ENCODE assay signal across 1 cellular context in the genomic region with DNA sequence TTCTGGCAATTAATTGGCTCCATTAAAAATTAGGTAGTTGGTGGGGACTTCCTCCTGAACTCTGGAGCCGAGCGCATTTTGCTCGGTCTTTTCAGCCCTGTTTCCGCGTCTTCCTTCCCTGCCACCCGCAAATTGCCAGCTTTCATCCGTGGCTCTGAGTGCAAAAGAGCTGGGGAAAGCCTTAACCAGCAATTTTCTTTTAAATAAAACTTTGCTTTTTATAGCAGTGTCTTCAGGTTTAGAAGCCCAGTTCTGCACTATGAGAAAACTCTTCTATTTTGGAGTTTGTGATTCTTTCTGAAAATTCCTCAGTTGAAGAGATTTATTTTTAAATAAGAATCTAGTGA.
A peak's percentile ranks its signal among the peaks of the same experiment; 100 is the strongest.
TF ChIP-seq lines count a peak whose summit lies in the region.

No MANE protein-coding gene starts in this region.

TF ChIP-seq in K562, 482 proteins besides CTCF, POLR2A, EP300 and RAD21 (continues in another document):
- TF ChIP-seq CBX3 (IDR thresholded peaks at IDR 0.05; ENCODE audit: borderline replicate concordance in 1 of 2, low read length in 2 of 2): no peak
- TF ChIP-seq CHCHD3 (CRISPR knock-in tag; IDR thresholded peaks at IDR 0.05): no peak
- 0 out of 2 replicates have a peak, but pooled peaks have one; percentile 33 for TF ChIP-seq LCOR (CRISPR knock-in tag; IDR thresholded peaks at IDR 0.05)
- no peak for TF ChIP-seq ILK (tag; IDR thresholded peaks at IDR 0.05; ENCODE audit: borderline replicate concordance, low read depth)
- no peak for TF ChIP-seq MAX (CRISPR knock-in tag; IDR thresholded peaks at IDR 0.05)
- no peak for TF ChIP-seq SMARCA5 (IDR thresholded peaks at IDR 0.05)
- TF ChIP-seq, protein P1, sequence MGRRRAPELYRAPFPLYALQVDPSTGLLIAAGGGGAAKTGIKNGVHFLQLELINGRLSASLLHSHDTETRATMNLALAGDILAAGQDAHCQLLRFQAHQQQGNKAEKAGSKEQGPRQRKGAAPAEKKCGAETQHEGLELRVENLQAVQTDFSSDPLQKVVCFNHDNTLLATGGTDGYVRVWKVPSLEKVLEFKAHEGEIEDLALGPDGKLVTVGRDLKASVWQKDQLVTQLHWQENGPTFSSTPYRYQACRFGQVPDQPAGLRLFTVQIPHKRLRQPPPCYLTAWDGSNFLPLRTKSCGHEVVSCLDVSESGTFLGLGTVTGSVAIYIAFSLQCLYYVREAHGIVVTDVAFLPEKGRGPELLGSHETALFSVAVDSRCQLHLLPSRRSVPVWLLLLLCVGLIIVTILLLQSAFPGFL (CRISPR knock-in tag; IDR thresholded peaks at IDR 0.05): no peak
- no peak for TF ChIP-seq FOXJ3 (CRISPR knock-in tag; IDR thresholded peaks at IDR 0.05)
- no peak for TF ChIP-seq POLR2H (tag; IDR thresholded peaks at IDR 0.05; ENCODE audit: low read depth)
- no peak for TF ChIP-seq ZNF140 (CRISPR knock-in tag; IDR thresholded peaks at IDR 0.05)
- TF ChIP-seq GATA2 (CRISPR knock-in tag; IDR thresholded peaks at IDR 0.05): no peak
- no peak for TF ChIP-seq SIRT6 (IDR thresholded peaks at IDR 0.05; ENCODE audit: low read depth, low read length)
- TF ChIP-seq ZNF197 (CRISPR knock-in tag; IDR thresholded peaks at IDR 0.05; ENCODE audit: low read depth): no peak
- TF ChIP-seq FOSL1 (tag; conservative IDR thresholded peaks at IDR 0.05): no peak
- no peak for TF ChIP-seq TEAD2 (tag; IDR thresholded peaks at IDR 0.05)
- TF ChIP-seq ZSCAN32 (CRISPR knock-in tag; IDR thresholded peaks at IDR 0.05): no peak
- peak; percentile 19 for TF ChIP-seq CHD1 (IDR thresholded peaks at IDR 0.05; ENCODE audit: low read length)
- TF ChIP-seq CBX5 (IDR thresholded peaks at IDR 0.05; ENCODE audit: borderline replicate concordance, low read depth): no peak
- no peak for TF ChIP-seq CBFB (CRISPR knock-in tag; IDR thresholded peaks at IDR 0.05)
- TF ChIP-seq, protein P2, sequence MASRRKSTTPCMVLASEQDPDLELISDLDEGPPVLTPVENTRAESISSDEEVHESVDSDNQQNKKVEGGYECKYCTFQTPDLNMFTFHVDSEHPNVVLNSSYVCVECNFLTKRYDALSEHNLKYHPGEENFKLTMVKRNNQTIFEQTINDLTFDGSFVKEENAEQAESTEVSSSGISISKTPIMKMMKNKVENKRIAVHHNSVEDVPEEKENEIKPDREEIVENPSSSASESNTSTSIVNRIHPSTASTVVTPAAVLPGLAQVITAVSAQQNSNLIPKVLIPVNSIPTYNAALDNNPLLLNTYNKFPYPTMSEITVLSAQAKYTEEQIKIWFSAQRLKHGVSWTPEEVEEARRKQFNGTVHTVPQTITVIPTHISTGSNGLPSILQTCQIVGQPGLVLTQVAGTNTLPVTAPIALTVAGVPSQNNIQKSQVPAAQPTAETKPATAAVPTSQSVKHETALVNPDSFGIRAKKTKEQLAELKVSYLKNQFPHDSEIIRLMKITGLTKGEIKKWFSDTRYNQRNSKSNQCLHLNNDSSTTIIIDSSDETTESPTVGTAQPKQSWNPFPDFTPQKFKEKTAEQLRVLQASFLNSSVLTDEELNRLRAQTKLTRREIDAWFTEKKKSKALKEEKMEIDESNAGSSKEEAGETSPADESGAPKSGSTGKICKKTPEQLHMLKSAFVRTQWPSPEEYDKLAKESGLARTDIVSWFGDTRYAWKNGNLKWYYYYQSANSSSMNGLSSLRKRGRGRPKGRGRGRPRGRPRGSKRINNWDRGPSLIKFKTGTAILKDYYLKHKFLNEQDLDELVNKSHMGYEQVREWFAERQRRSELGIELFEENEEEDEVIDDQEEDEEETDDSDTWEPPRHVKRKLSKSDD (conservative IDR thresholded peaks at IDR 0.05; ENCODE audit: low read length): no peak
- TF ChIP-seq USF2 (CRISPR knock-in tag; IDR thresholded peaks at IDR 0.05): no peak
- no peak for TF ChIP-seq ZNF184 (CRISPR knock-in tag; IDR thresholded peaks at IDR 0.05)
- no peak for TF ChIP-seq HNRNPL (IDR thresholded peaks at IDR 0.05; ENCODE audit: low read depth, low read length)
- no peak for TF ChIP-seq ZNF699 (CRISPR knock-in tag; IDR thresholded peaks at IDR 0.05; ENCODE audit: insufficient replicate concordance)
- TF ChIP-seq, protein P3, sequence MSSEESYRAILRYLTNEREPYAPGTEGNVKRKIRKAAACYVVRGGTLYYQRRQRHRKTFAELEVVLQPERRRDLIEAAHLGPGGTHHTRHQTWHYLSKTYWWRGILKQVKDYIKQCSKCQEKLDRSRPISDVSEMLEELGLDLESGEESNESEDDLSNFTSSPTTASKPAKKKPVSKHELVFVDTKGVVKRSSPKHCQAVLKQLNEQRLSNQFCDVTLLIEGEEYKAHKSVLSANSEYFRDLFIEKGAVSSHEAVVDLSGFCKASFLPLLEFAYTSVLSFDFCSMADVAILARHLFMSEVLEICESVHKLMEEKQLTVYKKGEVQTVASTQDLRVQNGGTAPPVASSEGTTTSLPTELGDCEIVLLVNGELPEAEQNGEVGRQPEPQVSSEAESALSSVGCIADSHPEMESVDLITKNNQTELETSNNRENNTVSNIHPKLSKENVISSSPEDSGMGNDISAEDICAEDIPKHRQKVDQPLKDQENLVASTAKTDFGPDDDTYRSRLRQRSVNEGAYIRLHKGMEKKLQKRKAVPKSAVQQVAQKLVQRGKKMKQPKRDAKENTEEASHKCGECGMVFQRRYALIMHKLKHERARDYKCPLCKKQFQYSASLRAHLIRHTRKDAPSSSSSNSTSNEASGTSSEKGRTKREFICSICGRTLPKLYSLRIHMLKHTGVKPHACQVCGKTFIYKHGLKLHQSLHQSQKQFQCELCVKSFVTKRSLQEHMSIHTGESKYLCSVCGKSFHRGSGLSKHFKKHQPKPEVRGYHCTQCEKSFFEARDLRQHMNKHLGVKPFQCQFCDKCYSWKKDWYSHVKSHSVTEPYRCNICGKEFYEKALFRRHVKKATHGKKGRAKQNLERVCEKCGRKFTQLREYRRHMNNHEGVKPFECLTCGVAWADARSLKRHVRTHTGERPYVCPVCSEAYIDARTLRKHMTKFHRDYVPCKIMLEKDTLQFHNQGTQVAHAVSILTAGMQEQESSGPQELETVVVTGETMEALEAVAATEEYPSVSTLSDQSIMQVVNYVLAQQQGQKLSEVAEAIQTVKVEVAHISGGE (CRISPR knock-in tag; IDR thresholded peaks at IDR 0.05): no peak
- no peak for TF ChIP-seq PYGO2 (tag; IDR thresholded peaks at IDR 0.05)
- TF ChIP-seq ZNF444 (CRISPR knock-in tag; IDR thresholded peaks at IDR 0.05): no peak
- 0 out of 2 replicates have a peak, but pooled peaks have one; percentile 3 for TF ChIP-seq GABPB1 (CRISPR knock-in tag; IDR thresholded peaks at IDR 0.05)
- TF ChIP-seq RBFOX2 (IDR thresholded peaks at IDR 0.05; ENCODE audit: low read depth, low read length): no peak
- TF ChIP-seq MCM2 (IDR thresholded peaks at IDR 0.05; ENCODE audit: low read depth): no peak
- TF ChIP-seq MEF2D (tag; conservative IDR thresholded peaks at IDR 0.05; ENCODE audit: low read depth): no peak
- TF ChIP-seq SUPT5H (IDR thresholded peaks at IDR 0.05): no peak
- TF ChIP-seq, protein P4, sequence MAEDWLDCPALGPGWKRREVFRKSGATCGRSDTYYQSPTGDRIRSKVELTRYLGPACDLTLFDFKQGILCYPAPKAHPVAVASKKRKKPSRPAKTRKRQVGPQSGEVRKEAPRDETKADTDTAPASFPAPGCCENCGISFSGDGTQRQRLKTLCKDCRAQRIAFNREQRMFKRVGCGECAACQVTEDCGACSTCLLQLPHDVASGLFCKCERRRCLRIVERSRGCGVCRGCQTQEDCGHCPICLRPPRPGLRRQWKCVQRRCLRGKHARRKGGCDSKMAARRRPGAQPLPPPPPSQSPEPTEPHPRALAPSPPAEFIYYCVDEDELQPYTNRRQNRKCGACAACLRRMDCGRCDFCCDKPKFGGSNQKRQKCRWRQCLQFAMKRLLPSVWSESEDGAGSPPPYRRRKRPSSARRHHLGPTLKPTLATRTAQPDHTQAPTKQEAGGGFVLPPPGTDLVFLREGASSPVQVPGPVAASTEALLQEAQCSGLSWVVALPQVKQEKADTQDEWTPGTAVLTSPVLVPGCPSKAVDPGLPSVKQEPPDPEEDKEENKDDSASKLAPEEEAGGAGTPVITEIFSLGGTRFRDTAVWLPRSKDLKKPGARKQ (CRISPR knock-in tag; IDR thresholded peaks at IDR 0.05): no peak
- no peak for TF ChIP-seq MCM3 (IDR thresholded peaks at IDR 0.05)
- no peak for TF ChIP-seq ATF1 (CRISPR knock-in tag; IDR thresholded peaks at IDR 0.05)
- TF ChIP-seq ATF1 (tag; IDR thresholded peaks at IDR 0.05): no peak
- no peak for TF ChIP-seq THAP12 (CRISPR knock-in tag; IDR thresholded peaks at IDR 0.05)
- TF ChIP-seq POLR2G (IDR thresholded peaks at IDR 0.05; ENCODE audit: low read depth, low read length): no peak
- TF ChIP-seq HDGF (IDR thresholded peaks at IDR 0.05): no peak
- TF ChIP-seq ZBTB26 (CRISPR knock-in tag; IDR thresholded peaks at IDR 0.05): no peak
- no peak for TF ChIP-seq COPS2 (conservative IDR thresholded peaks at IDR 0.05)
- TF ChIP-seq ZNF717 (CRISPR knock-in tag; IDR thresholded peaks at IDR 0.05): no peak
